9 cellular contexts compared by ENCODE assay signal in the genomic region with DNA sequence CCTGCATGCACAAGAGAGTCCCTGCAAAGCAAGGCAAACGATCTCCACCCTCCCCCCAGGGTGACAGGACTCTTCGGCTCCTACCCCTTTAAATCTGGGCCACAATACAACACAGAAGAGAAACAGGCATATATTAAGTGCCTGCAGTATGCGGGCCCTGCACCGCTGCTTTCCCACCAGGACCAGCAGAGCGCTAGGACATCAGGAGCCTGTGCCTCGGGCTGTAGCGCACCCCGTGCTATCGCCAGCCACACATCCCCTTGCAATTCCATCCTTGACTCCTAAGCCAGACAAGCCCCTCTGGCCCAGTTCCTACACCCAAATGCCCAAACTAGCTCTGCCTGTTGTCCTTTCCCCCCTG. TPM values are rescaled to one million over a fixed set of nuclear protein-coding genes. Genes with fewer than 3 reads are reported as not detected.
DNase-seq lines count a peak whose midpoint lies in the region; ATAC-seq and TF ChIP-seq lines count a peak whose summit lies in the region.
"Had no signal": no experiment of that assay in that cellular context is flagged by ENCODE, and none has a peak within 500 bp of the region (broad histone marks: within the 10 kb centered on the region; RNA-seq: fewer than 3 reads in every experiment).

No MANE protein-coding gene starts in this region.

- no peaks in the 10 kb centered on the region for H3K36me3 Mint-ChIP-seq in brain
- H3K36me3 Mint-ChIP-seq in stimulated activated naive B cell treated with anti-CD40 and anti-IgM and Interleukin-4, amounts not matched to agents 10 μg/mL and 1 μg/mL and 100 μg/mL, for 72 hours, result no peaks in the 10 kb centered on the region

- no peaks in the 10 kb centered on the region for H3K9me3 Mint-ChIP-seq in brain
- H3K9me3 Mint-ChIP-seq in stimulated activated naive B cell treated with anti-CD40 and anti-IgM and Interleukin-4, amounts not matched to agents 10 μg/mL and 1 μg/mL and 100 μg/mL, for 72 hours, result no peaks in the 10 kb centered on the region

- H3K27ac Mint-ChIP-seq in brain, result peak overlapping the region in 3 of 5 experiments; percentile 36 to 61 (median 36)
- no peak overlapping the region for H3K27ac Mint-ChIP-seq in stimulated activated naive B cell treated with anti-CD40 and anti-IgM and Interleukin-4, amounts not matched to agents 10 μg/mL and 1 μg/mL and 100 μg/mL, for 72 hours

- H3K4me1 Mint-ChIP-seq in brain, result peaks cover 52% of the 10 kb centered on the region
- H3K4me1 Mint-ChIP-seq in stimulated activated naive B cell treated with anti-CD40 and anti-IgM and Interleukin-4, amounts not matched to agents 10 μg/mL and 1 μg/mL and 100 μg/mL, for 72 hours, result peaks cover 0 to 1% of the 10 kb centered on the region in 2 donors

- no peak for DNase-seq in stimulated activated naive B cell treated with anti-CD40 and anti-IgM and Interleukin-4, amounts not matched to agents 10 μg/mL and 1 μg/mL and 100 μg/mL, for 72 hours
- DNase-seq in stimulated activated naive CD4-positive, alpha-beta T cell treated with Interleukin-2 at 50 U/mL for 16 hours (lab: John Stamatoyannopoulos, UW), result no peak
- DNase-seq in AG20443 (ENCODE audit: low spot score), result no peak
- no peak for DNase-seq in AG08395 (ENCODE audit: low spot score)
- DNase-seq: amniotic stem cell, occipital lobe had no signal

- H3K4me3 Mint-ChIP-seq in brain, result no peak overlapping the region
- H3K4me3 Mint-ChIP-seq in stimulated activated naive B cell treated with anti-CD40 and anti-IgM and Interleukin-4, amounts not matched to agents 10 μg/mL and 1 μg/mL and 100 μg/mL, for 72 hours, result no peak overlapping the region

- ATAC-seq in GM19023 (IDR thresholded peaks at IDR 0.05; ENCODE audit: unreplicated experiment), result peak; percentile 16
- ATAC-seq in HG03139 (IDR thresholded peaks at IDR 0.05; ENCODE audit: unreplicated experiment), result peak; percentile 20
- peak; percentile 14 to 29 for ATAC-seq in stimulated activated naive B cell treated with anti-CD40 and anti-IgM and Interleukin-4, amounts not matched to agents 10 μg/mL and 1 μg/mL and 100 μg/mL, for 72 hours (replicated peaks)

- H3K27me3 Mint-ChIP-seq in brain, result peaks cover 7% of the 10 kb centered on the region
- peaks cover 17 to 18% of the 10 kb centered on the region in 2 donors for H3K27me3 Mint-ChIP-seq in stimulated activated naive B cell treated with anti-CD40 and anti-IgM and Interleukin-4, amounts not matched to agents 10 μg/mL and 1 μg/mL and 100 μg/mL, for 72 hours

- TF ChIP-seq CTCF in brain (conservative IDR thresholded peaks at IDR 0.05), result peak in 1 of 2 experiments; percentile 44

RNA-seq across cellular contexts. Expression of a gene that starts 4.1 kb away (rescaled TPM):
- 23.6 TPM for polyA plus RNA-seq in brain (ENCODE audit: insufficient read depth, low read depth, low replicate concordance)
